Comparison of ENCODE assay signal across 16 cellular contexts in the genomic region with DNA sequence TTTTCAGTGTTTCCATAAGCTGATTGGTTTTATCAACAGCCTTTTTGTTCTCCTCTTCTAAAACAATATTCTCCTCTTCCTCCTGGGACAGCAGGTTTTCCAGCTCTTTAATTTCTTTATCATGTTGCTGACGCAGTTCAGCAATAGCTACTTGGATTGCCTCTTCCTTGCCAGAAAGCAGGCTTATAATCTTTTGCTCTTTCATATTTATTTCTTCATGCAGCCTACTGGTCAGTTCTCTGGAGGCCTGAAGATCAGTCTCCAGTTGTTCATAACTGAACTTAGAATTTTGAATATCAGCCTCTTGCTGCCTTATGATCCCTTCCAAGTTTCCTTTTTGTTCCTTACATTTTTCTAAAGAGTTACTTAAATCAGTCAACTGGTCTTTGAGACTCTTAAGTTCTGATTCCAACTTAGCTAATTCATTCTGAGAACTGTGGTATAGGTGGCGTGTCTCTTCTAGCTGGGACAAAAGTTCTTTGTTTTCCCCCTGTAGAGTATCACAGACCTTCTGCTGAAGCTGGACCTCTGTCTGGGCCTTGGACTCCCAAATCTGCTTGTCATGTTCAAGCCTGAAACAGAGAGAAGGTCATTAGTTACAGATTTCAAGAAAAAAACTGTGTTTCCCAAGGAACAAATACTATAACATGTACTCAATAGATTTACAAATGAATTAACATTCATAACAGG. TPM values are rescaled to one million over a fixed set of nuclear protein-coding genes. Genes with fewer than 3 reads are reported as not detected.
"Had no signal": no experiment of that assay in that cellular context is flagged by ENCODE, and none has a peak within 500 bp of the region (broad histone marks: within the 10 kb centered on the region; RNA-seq: fewer than 3 reads in every experiment).

No MANE protein-coding gene starts in this region.

- H3K9me3 ChIP-seq: body of pancreas, gastrocnemius medialis had no signal

- ATAC-seq: body of pancreas; gastrocnemius medialis; stimulated activated effector memory CD8-positive, alpha-beta T cell treated with anti-CD3 and anti-CD28 coated beads, Interleukin-12 subunit alpha, Interleukin-12 subunit beta, amount 100 ng/mL, for 72 hours; WTC11 had no signal

- DNase-seq: activated CD4-positive, alpha-beta T cell treated with anti-CD3 and anti-CD28 coated beads, Interleukin-2, amount 50 U/mL, for 4 hours; activated CD8-positive, alpha-beta memory T cell treated with anti-CD3 and anti-CD28 coated beads, Interleukin-2, amount 50 U/mL, for 4 hours; amniotic stem cell; body of pancreas; cortex of kidney; effector CD8-positive, alpha-beta T cell; gastrocnemius medialis; kidney; retina; trophoblast cell had no signal

- H3K4me1 ChIP-seq: body of pancreas had no signal

- H3K9me3 Mint-ChIP-seq: activated naive CD4-positive, alpha-beta T cell treated with anti-CD3 and anti-CD28 coated beads, Interleukin-2, amount 50 U/mL, for 24 hours; central memory CD8-positive, alpha-beta T cell; stimulated activated effector memory CD8-positive, alpha-beta T cell treated with anti-CD3 and anti-CD28 coated beads, Interleukin-12 subunit alpha, Interleukin-12 subunit beta, amount 100 ng/mL, for 72 hours; WTC11 had no signal

- H3K4me1 Mint-ChIP-seq: WTC11 had no signal

- H3K27me3 Mint-ChIP-seq: activated naive CD4-positive, alpha-beta T cell treated with anti-CD3 and anti-CD28 coated beads, Interleukin-2, amount 50 U/mL, for 24 hours; central memory CD8-positive, alpha-beta T cell had no signal

- H3K4me3 Mint-ChIP-seq: activated naive CD4-positive, alpha-beta T cell treated with anti-CD3 and anti-CD28 coated beads, Interleukin-2, amount 50 U/mL, for 24 hours; central memory CD8-positive, alpha-beta T cell; stimulated activated effector memory CD8-positive, alpha-beta T cell treated with anti-CD3 and anti-CD28 coated beads, Interleukin-12 subunit alpha, Interleukin-12 subunit beta, amount 100 ng/mL, for 72 hours; WTC11 had no signal

- H3K27ac Mint-ChIP-seq: activated naive CD4-positive, alpha-beta T cell treated with anti-CD3 and anti-CD28 coated beads, Interleukin-2, amount 50 U/mL, for 24 hours; stimulated activated effector memory CD8-positive, alpha-beta T cell treated with anti-CD3 and anti-CD28 coated beads, Interleukin-12 subunit alpha, Interleukin-12 subunit beta, amount 100 ng/mL, for 72 hours; WTC11 had no signal

- H3K27me3 ChIP-seq: body of pancreas, gastrocnemius medialis had no signal

- H3K4me3 ChIP-seq: body of pancreas, gastrocnemius medialis, smooth muscle cell had no signal

- H3K27ac ChIP-seq: body of pancreas, gastrocnemius medialis had no signal

RNA-seq across cellular contexts. Expression of a gene that starts 31.5 kb away (rescaled TPM):
- total RNA-seq: SK-MEL-5 had no signal
